1 cellular context compared by ENCODE assay signal in the genomic region with DNA sequence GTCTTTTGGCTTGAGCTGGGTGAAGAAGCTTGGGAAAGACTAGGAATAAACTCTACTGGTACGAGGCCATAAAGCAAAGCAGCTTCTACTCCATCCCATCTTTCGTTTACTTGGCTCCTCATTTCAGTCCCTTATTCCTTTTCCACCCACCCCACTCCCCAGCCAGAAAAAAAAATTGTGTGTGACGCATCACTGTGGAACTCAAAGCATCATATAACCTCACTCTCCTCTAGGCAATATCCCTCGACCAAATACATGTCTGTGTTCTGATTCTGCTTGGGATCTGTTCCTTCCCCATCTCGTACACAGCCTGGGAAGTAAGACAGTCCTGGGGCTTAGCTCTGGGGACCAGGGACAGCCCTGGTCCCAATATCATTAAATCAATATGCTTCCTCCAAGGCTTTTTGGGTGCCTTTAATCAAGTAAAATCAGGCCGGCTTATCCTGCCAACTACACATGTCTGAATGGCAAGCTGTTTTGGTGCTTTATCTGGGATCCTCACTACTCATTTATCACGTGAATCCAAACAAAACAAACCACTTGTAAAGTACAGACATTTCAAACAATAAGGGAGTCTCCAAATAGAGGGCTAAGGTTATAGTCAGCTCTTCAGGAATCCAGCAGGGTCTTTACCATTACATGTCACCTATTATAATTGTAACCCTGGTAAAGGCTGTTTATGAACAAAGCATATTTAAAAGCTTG.
TF ChIP-seq lines count a peak whose summit lies in the region.

No MANE protein-coding gene starts in this region.

TF ChIP-seq in A549, 52 proteins besides CTCF, POLR2A, EP300 and RAD21 (continued from another document):
- TF ChIP-seq, protein P1, sequence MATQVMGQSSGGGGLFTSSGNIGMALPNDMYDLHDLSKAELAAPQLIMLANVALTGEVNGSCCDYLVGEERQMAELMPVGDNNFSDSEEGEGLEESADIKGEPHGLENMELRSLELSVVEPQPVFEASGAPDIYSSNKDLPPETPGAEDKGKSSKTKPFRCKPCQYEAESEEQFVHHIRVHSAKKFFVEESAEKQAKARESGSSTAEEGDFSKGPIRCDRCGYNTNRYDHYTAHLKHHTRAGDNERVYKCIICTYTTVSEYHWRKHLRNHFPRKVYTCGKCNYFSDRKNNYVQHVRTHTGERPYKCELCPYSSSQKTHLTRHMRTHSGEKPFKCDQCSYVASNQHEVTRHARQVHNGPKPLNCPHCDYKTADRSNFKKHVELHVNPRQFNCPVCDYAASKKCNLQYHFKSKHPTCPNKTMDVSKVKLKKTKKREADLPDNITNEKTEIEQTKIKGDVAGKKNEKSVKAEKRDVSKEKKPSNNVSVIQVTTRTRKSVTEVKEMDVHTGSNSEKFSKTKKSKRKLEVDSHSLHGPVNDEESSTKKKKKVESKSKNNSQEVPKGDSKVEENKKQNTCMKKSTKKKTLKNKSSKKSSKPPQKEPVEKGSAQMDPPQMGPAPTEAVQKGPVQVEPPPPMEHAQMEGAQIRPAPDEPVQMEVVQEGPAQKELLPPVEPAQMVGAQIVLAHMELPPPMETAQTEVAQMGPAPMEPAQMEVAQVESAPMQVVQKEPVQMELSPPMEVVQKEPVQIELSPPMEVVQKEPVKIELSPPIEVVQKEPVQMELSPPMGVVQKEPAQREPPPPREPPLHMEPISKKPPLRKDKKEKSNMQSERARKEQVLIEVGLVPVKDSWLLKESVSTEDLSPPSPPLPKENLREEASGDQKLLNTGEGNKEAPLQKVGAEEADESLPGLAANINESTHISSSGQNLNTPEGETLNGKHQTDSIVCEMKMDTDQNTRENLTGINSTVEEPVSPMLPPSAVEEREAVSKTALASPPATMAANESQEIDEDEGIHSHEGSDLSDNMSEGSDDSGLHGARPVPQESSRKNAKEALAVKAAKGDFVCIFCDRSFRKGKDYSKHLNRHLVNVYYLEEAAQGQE (IDR thresholded peaks at IDR 0.05), result no peak
- no peak for TF ChIP-seq RCOR1 (IDR thresholded peaks at IDR 0.05; ENCODE audit: low read depth, low read length)
